In the genomic region with DNA sequence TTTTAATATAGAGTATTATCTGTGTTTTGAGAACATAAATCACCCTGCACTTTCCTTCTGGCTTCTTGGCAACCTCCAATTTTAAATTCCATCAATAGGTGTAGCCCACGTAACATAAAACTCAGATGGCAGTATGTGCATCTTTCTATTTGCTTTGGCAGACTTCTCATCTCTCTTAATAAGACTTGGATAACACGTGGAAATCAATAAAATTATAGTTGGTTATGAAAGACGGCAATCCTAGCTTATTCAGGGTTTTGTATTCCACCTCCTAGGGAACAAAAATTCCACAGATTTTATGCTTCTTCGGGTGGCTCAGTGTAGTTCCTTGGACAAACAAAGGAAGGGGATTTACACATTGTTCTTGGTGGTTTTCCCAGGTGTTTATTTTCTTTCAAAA, we compare ENCODE assay signal across 19 cellular contexts.
DNase-seq lines count a peak whose midpoint lies in the region; ATAC-seq and TF ChIP-seq lines count a peak whose summit lies in the region.
"Had no signal": no experiment of that assay in that cellular context is flagged by ENCODE, and none has a peak within 500 bp of the region (broad histone marks: within the 10 kb centered on the region; RNA-seq: fewer than 3 reads in every experiment).

No MANE protein-coding gene starts in this region.

- CTCF ChIA-PET in activated CD8-positive, alpha-beta T cell treated with anti-CD3 and anti-CD28 coated beads for 36 hours (lab: Charles Lee), result interaction anchor here (1.0 kb wide), 1 partner anchor 70 kb away, joined by 3 read pairs; no protein-coding TSS in a partner anchor

- H3K36me3 ChIP-seq in mucosa of descending colon (ENCODE audit: low read depth) (no peaks in the 10 kb centered on the region), transverse colon (no peaks in the 10 kb centered on the region)
- H3K36me3 ChIP-seq: left ventricle myocardium inferior, neutrophil, right atrium auricular region had no signal

- no peak for TF ChIP-seq EP300 in transverse colon (IDR thresholded peaks at IDR 0.05; ENCODE audit: low read depth)

- no peak for TF ChIP-seq POLR2A in transverse colon (IDR thresholded peaks at IDR 0.05)

- no peak overlapping the region for H3K4me3 Mint-ChIP-seq in chondrocyte (ENCODE audit: unreplicated experiment)
- no peak overlapping the region for H3K4me3 Mint-ChIP-seq in activated T-cell treated with anti-CD3 and anti-CD28 coated beads, Interleukin-2, amount 50 U/mL, for 4 hours
- no peak overlapping the region for H3K4me3 Mint-ChIP-seq in activated CD8-positive, alpha-beta T cell treated with anti-CD3 and anti-CD28 coated beads for 36 hours
- H3K4me3 Mint-ChIP-seq: activated naive CD8-positive, alpha-beta T cell treated with anti-CD3 and anti-CD28 coated beads for 36 hours; B cell; type B pancreatic cell had no signal

- no peaks in the 10 kb centered on the region for H3K36me3 Mint-ChIP-seq in chondrocyte (ENCODE audit: low read depth)
- H3K36me3 Mint-ChIP-seq in activated T-cell treated with anti-CD3 and anti-CD28 coated beads, Interleukin-2, amount 50 U/mL, for 4 hours (ENCODE audit: insufficient read depth), result no peaks in the 10 kb centered on the region
- H3K36me3 Mint-ChIP-seq in activated CD8-positive, alpha-beta T cell treated with anti-CD3 and anti-CD28 coated beads for 36 hours (ENCODE audit: low read depth), result no peaks in the 10 kb centered on the region
- H3K36me3 Mint-ChIP-seq: activated naive CD8-positive, alpha-beta T cell treated with anti-CD3 and anti-CD28 coated beads for 36 hours; type B pancreatic cell had no signal

- TF ChIP-seq CTCF in C4-2B (conservative IDR thresholded peaks at IDR 0.05), result peak; percentile 38
- peak; percentile 62 for TF ChIP-seq CTCF in chondrocyte (IDR thresholded peaks at IDR 0.05)
- TF ChIP-seq CTCF in mucosa of descending colon (IDR thresholded peaks at IDR 0.05), result no peak
- no peak for TF ChIP-seq CTCF in transverse colon (IDR thresholded peaks at IDR 0.05)
- TF ChIP-seq CTCF in activated CD8-positive, alpha-beta T cell treated with anti-CD3 and anti-CD28 coated beads for 36 hours (IDR thresholded peaks at IDR 0.05), result no peak

- no peaks in the 10 kb centered on the region for H3K27me3 ChIP-seq in transverse colon
- H3K27me3 ChIP-seq: neutrophil, right atrium auricular region had no signal

- H3K9me3 Mint-ChIP-seq in chondrocyte (ENCODE audit: low read depth), result peaks cover 9% of the 10 kb centered on the region
- H3K9me3 Mint-ChIP-seq in activated T-cell treated with anti-CD3 and anti-CD28 coated beads, Interleukin-2, amount 50 U/mL, for 4 hours, result no peaks in the 10 kb centered on the region
- H3K9me3 Mint-ChIP-seq in activated CD8-positive, alpha-beta T cell treated with anti-CD3 and anti-CD28 coated beads for 36 hours, result peaks cover 3% of the 10 kb centered on the region

- no peaks in the 10 kb centered on the region for H3K27me3 Mint-ChIP-seq in chondrocyte (ENCODE audit: low read depth)
- no peaks in the 10 kb centered on the region for H3K27me3 Mint-ChIP-seq in activated T-cell treated with anti-CD3 and anti-CD28 coated beads, Interleukin-2, amount 50 U/mL, for 4 hours (ENCODE audit: low read depth)
- H3K27me3 Mint-ChIP-seq in activated CD8-positive, alpha-beta T cell treated with anti-CD3 and anti-CD28 coated beads for 36 hours, result no peaks in the 10 kb centered on the region
- H3K27me3 Mint-ChIP-seq: activated naive CD8-positive, alpha-beta T cell treated with anti-CD3 and anti-CD28 coated beads for 36 hours; B cell; type B pancreatic cell had no signal

- WGBS in transverse colon (ENCODE audit: low coverage in 1 of 2), 2 donors, result 28 to 36% methylated on average over 4 of the region's 4 CpGs

- H3K4me3 ChIP-seq in mucosa of descending colon (no peak overlapping the region), transverse colon (no peak overlapping the region)
- H3K4me3 ChIP-seq: left ventricle myocardium inferior, right atrium auricular region had no signal

- POLR2A ChIA-PET in activated CD8-positive, alpha-beta T cell treated with anti-CD3 and anti-CD28 coated beads for 36 hours (lab: Charles Lee), result no interaction called here

- in situ Hi-C loops in transverse colon (cut with MboI; ENCODE audit: low pct_ligation_motif_present in 1 of 4, low pct_unique_long_range_greater_than_20kb in 1 of 4, low sequenced_read_pairs in 3 of 4), result loop anchor here in 2 of 4 donors (25.0 kb wide), 2 partner anchors 299 to 424 kb away; a partner anchor contains a TSS

- peaks cover 27% of the 10 kb centered on the region for H3K4me1 Mint-ChIP-seq in chondrocyte (ENCODE audit: low read depth)
- no peaks in the 10 kb centered on the region for H3K4me1 Mint-ChIP-seq in activated T-cell treated with anti-CD3 and anti-CD28 coated beads, Interleukin-2, amount 50 U/mL, for 4 hours (ENCODE audit: low read depth)
- H3K4me1 Mint-ChIP-seq in activated CD8-positive, alpha-beta T cell treated with anti-CD3 and anti-CD28 coated beads for 36 hours (ENCODE audit: low read depth), result no peaks in the 10 kb centered on the region
- H3K4me1 Mint-ChIP-seq: activated naive CD8-positive, alpha-beta T cell treated with anti-CD3 and anti-CD28 coated beads for 36 hours; B cell had no signal

- DNase-seq in NCI-H446 treated with DMSO at 0.1 percent for 48 hours (lab: John Stamatoyannopoulos, UW) (peak; percentile 40), chondrocyte (ENCODE audit: low spot score) (no peak), mucosa of descending colon (no peak), retina (no peak), transverse colon (no peak)
- no peak for DNase-seq in activated T-cell treated with anti-CD3 and anti-CD28 coated beads, Interleukin-2, amount 50 U/mL, for 4 hours
- no peak for DNase-seq in activated CD8-positive, alpha-beta T cell treated with anti-CD3 and anti-CD28 coated beads for 36 hours
- DNase-seq: activated CD8-positive, alpha-beta memory T cell treated with anti-CD3 and anti-CD28 coated beads for 24 hours; activated naive CD8-positive, alpha-beta T cell treated with anti-CD3 and anti-CD28 coated beads for 36 hours; left ventricle myocardium inferior; NCI-H2107; NCI-H69; OCI-M1; stimulated activated naive CD8-positive, alpha-beta T cell treated with anti-CD3 and anti-CD28 coated beads, Interleukin-15, Interleukin-2, amounts not matched to agents 100 U/mL and 50 U/mL, for 24 hours had no signal

- H3K9me3 ChIP-seq in mucosa of descending colon, result no peaks in the 10 kb centered on the region
- no peaks in the 10 kb centered on the region for H3K9me3 ChIP-seq in transverse colon
- H3K9me3 ChIP-seq: left ventricle myocardium inferior, neutrophil, right atrium auricular region had no signal

- intact Hi-C loops in mucosa of descending colon (cut with DNase I, micrococcal nuclease) (no loop called here), transverse colon (cut with DNase I; ENCODE audit: low total_unique reads) (no loop called here)
- intact Hi-C loops in activated CD8-positive, alpha-beta T cell treated with anti-CD3 and anti-CD28 coated beads for 36 hours (cut with micrococcal nuclease), result no loop called here

- H3K27ac Mint-ChIP-seq in chondrocyte (ENCODE audit: unreplicated experiment), result no peak overlapping the region
- no peak overlapping the region for H3K27ac Mint-ChIP-seq in activated CD8-positive, alpha-beta T cell treated with anti-CD3 and anti-CD28 coated beads for 36 hours
- H3K27ac Mint-ChIP-seq: activated naive CD8-positive, alpha-beta T cell treated with anti-CD3 and anti-CD28 coated beads for 36 hours; B cell; type B pancreatic cell had no signal

- peak; percentile 49 for ATAC-seq in mucosa of descending colon
- ATAC-seq in activated T-cell treated with anti-CD3 and anti-CD28 coated beads, Interleukin-2, amount 50 U/mL, for 4 hours, result no peak
- no peak for ATAC-seq in activated CD8-positive, alpha-beta T cell treated with anti-CD3 and anti-CD28 coated beads for 36 hours
- ATAC-seq: stimulated activated naive CD8-positive, alpha-beta T cell treated with anti-CD3 and anti-CD28 coated beads, Interleukin-15, Interleukin-2, amounts not matched to agents 100 U/mL and 50 U/mL, for 24 hours had no signal

- H3K27ac ChIP-seq in C4-2B (no peak overlapping the region), transverse colon (no peak overlapping the region)
- H3K27ac ChIP-seq: left ventricle myocardium inferior, neutrophil, right atrium auricular region had no signal

- no peaks in the 10 kb centered on the region for H3K4me1 ChIP-seq in mucosa of descending colon (ENCODE audit: low read depth)
- peaks cover 0 to 6% (median 1%) of the 10 kb centered on the region in 4 donors for H3K4me1 ChIP-seq in transverse colon
- H3K4me1 ChIP-seq: left ventricle myocardium inferior, right atrium auricular region had no signal

Comparison
In these comparisons a context has a peak if more than half of its experiments do, and no peak if none do; other contexts are left out.
1. CTCF ChIP-seq: peak in C4-2B (single experiment) and chondrocyte (single experiment); none in mucosa of descending colon (single experiment), transverse colon (0 of 5) and activated CD8-positive, alpha-beta T cell treated with anti-CD3 and anti-CD28 coated beads for 36 hours (single experiment).